In the genomic region with DNA sequence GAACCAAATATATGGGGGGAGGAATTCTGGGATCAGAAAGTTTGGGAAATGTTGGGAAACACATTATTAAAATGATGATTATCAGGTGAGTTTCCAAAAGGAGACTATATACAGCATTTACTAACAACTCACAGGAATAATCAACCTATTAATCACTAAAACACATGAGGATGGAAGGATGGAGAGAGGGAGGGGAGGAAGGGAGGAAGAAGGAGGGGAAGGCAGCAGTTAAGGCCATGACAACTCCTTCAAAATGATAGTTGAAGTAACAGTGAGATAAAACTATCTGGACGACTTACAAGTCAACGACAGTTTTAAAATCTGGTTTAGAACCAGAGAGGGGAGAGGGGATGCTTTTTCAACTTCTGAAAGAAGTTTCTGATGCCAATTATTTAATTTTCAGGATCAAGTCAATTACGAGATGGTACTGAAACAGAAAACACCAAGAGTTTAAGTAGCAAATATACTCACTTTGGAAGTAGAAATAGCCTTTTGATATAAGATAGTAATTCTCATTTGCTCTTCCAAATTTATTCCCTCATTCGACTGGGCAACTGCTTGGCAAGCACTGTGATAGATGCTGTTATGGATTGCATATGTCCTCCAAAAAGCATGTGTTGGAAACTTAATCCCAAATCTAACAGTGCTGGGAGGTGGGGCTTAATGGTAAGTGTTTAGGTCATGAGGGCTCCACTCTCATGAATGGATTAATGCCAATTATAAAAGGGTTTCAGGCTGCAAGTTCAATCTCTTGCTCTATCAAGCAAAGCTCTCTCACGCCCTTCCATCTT, we compare ENCODE assay signal across 22 cellular contexts. TPM values are rescaled to one million over a fixed set of nuclear protein-coding genes. Genes with fewer than 3 reads are reported as not detected.
DNase-seq lines count a peak whose midpoint lies in the region; ATAC-seq and TF ChIP-seq lines count a peak whose summit lies in the region.
"Had no signal": no experiment of that assay in that cellular context is flagged by ENCODE, and none has a peak within 500 bp of the region (broad histone marks: within the 10 kb centered on the region; RNA-seq: fewer than 3 reads in every experiment).

No MANE protein-coding gene starts in this region.

- TF ChIP-seq CTCF in CD4-positive, alpha-beta T cell (IDR thresholded peaks at IDR 0.05): no peak
- TF ChIP-seq CTCF in body of pancreas (IDR thresholded peaks at IDR 0.05): no peak
- no peak for TF ChIP-seq CTCF in nephron progenitor cell (IDR thresholded peaks at IDR 0.05)

- POLR2A ChIA-PET in CD4-positive, alpha-beta T cell (lab: Charles Lee): no interaction called here

- no peak overlapping the region for H3K4me3 Mint-ChIP-seq in CD4-positive, alpha-beta T cell
- no peak overlapping the region for H3K4me3 Mint-ChIP-seq in nephron progenitor cell
- H3K4me3 Mint-ChIP-seq: CD8-positive, alpha-beta T cell; T-helper 2 cell treated with Interferon-gamma antibody and Interleukin-4, amounts not matched to agents 5 μg/mL and 100 μg/mL, for 36 hours had no signal

- H3K9me3 ChIP-seq in CD4-positive, alpha-beta T cell (ENCODE audit: control insufficient read depth, low read length): peaks cover 17% of the 10 kb centered on the region
- peaks cover 0 to 12% (median 0%) of the 10 kb centered on the region in 3 donors for H3K9me3 ChIP-seq in body of pancreas

- peak overlapping the region; percentile 12 for H3K27ac Mint-ChIP-seq in CD4-positive, alpha-beta T cell
- H3K27ac Mint-ChIP-seq in nephron progenitor cell: peak overlapping the region; percentile 22
- H3K27ac Mint-ChIP-seq: CD8-positive, alpha-beta T cell; T-helper 2 cell treated with Interferon-gamma antibody and Interleukin-4, amounts not matched to agents 5 μg/mL and 100 μg/mL, for 36 hours had no signal

- no peak overlapping the region for H3K4me3 ChIP-seq in body of pancreas
- H3K4me3 ChIP-seq: left lung, mucosa of descending colon, skin epidermis had no signal

- ATAC-seq in CD4-positive, alpha-beta T cell (ENCODE audit: poor library complexity): no peak
- no peak for ATAC-seq in body of pancreas
- ATAC-seq in GM18861 (IDR thresholded peaks at IDR 0.05; ENCODE audit: unreplicated experiment): no peak
- ATAC-seq in GM21515 (IDR thresholded peaks at IDR 0.05; ENCODE audit: unreplicated experiment): no peak
- no peak for ATAC-seq in GM21786 (IDR thresholded peaks at IDR 0.05; ENCODE audit: unreplicated experiment)
- ATAC-seq: CD8-positive, alpha-beta T cell; mucosa of descending colon had no signal

- no peak for TF ChIP-seq POLR2A in body of pancreas (IDR thresholded peaks at IDR 0.05)

- intact Hi-C loops in CD4-positive, alpha-beta T cell (cut with DNase I, micrococcal nuclease): no loop called here
- intact Hi-C loops in body of pancreas (cut with DNase I): no loop called here

- H3K9me3 Mint-ChIP-seq in CD4-positive, alpha-beta T cell: no peaks in the 10 kb centered on the region
- peaks cover 31% of the 10 kb centered on the region for H3K9me3 Mint-ChIP-seq in nephron progenitor cell

- H3K27ac ChIP-seq in CD4-positive, alpha-beta T cell (ENCODE audit: low read depth, low read length): no peak overlapping the region
- peak overlapping the region in 3 of 4 donors; percentile 68 to 76 (median 72) for H3K27ac ChIP-seq in body of pancreas
- H3K27ac ChIP-seq: HL-60, left lung had no signal

- H3K27me3 ChIP-seq in CD4-positive, alpha-beta T cell (ENCODE audit: control insufficient read depth, insufficient read depth, low read length): no peaks in the 10 kb centered on the region
- H3K27me3 ChIP-seq in body of pancreas: no peaks in the 10 kb centered on the region
- H3K27me3 ChIP-seq: left lung had no signal

- CTCF ChIA-PET in CD4-positive, alpha-beta T cell (lab: Charles Lee): interaction anchor here (0.7 kb wide), 1 partner anchor 22 kb away, joined by 3 read pairs; no protein-coding TSS in a partner anchor

- peaks cover 72% of the 10 kb centered on the region for H3K4me1 ChIP-seq in body of pancreas

- DNase-seq in CD4-positive, alpha-beta T cell: no peak
- DNase-seq in NCI-H446 treated with DMSO at 0.1 percent for 48 hours (lab: John Stamatoyannopoulos, UW): peak; percentile 7
- no peak for DNase-seq in body of pancreas
- DNase-seq in nephron progenitor cell: no peak
- DNase-seq in DMS114 treated with DMSO at 0.1 percent for 48 hours (lab: John Stamatoyannopoulos, UW; ENCODE audit: unreplicated experiment): no peak
- DNase-seq: activated CD4-positive, alpha-beta T cell treated with anti-CD3 and anti-CD28 coated beads, Interleukin-2, amount 50 U/mL, for 48 hours; activated CD8-positive, alpha-beta memory T cell treated with anti-CD3 and anti-CD28 coated beads, Interleukin-2, amount 50 U/mL, for 48 hours; caudate nucleus; CD8-positive, alpha-beta T cell; left lung; mucosa of descending colon; NCI-H1105; NCI-H2029 treated with DMSO at 0.1 percent for 48 hours; NCI-H510A; SK-N-SH; stimulated activated naive CD4-positive, alpha-beta T cell had no signal

- H3K27me3 Mint-ChIP-seq in CD4-positive, alpha-beta T cell: no peaks in the 10 kb centered on the region
- H3K27me3 Mint-ChIP-seq in nephron progenitor cell (ENCODE audit: low read depth, poor library complexity): no peaks in the 10 kb centered on the region

- H3K36me3 Mint-ChIP-seq in CD4-positive, alpha-beta T cell (ENCODE audit: low read depth): peaks cover 64% of the 10 kb centered on the region
- H3K36me3 Mint-ChIP-seq in nephron progenitor cell (ENCODE audit: low read depth): peaks cover 66% of the 10 kb centered on the region

- H3K4me1 Mint-ChIP-seq in CD4-positive, alpha-beta T cell (ENCODE audit: low read depth): peaks cover 59% of the 10 kb centered on the region
- peaks cover 43% of the 10 kb centered on the region for H3K4me1 Mint-ChIP-seq in nephron progenitor cell

- WGBS in body of pancreas, 2 donors: 25 to 43% methylated on average over 4 to 5 of the region's 5 CpGs

- no peaks in the 10 kb centered on the region for H3K36me3 ChIP-seq in body of pancreas (replicated peaks in 1 of 2; ENCODE audit: insufficient read depth in 1 of 2, low read depth in 2 of 2)
- H3K36me3 ChIP-seq: left lung had no signal

RNA-seq across cellular contexts. Expression of a gene that starts 30.4 kb away (rescaled TPM):
- total RNA-seq in CD4-positive, alpha-beta T cell: 10 to 100 TPM; 20.9 to 24.0 TPM
- total RNA-seq in body of pancreas: 10 to 100 TPM; 29.0 to 64.6 TPM
